In the genomic region with DNA sequence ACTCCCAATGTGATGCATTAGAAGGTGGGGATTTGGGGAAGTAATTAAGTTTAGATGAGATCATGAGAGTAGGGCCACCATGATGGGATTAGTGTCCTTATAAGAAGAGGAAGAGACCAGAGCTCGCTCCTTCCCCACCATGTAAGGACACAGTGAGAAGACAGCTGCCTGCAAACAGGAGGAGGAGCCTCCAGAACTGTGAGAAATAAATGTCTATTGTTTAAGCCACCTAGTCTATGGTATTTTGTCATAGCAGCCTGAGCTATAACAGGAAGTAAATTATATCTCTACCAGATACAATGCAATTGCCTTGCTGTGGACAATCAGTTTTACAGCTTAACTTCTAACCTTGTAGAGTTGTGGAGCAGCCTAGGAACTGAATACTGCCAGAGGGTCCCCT, we compare ENCODE assay signal across 15 cellular contexts. TPM values are rescaled to one million over a fixed set of nuclear protein-coding genes. Genes with fewer than 3 reads are reported as not detected.
DNase-seq lines count a peak whose midpoint lies in the region; ATAC-seq and TF ChIP-seq lines count a peak whose summit lies in the region.
"Had no signal": no experiment of that assay in that cellular context is flagged by ENCODE, and none has a peak within 500 bp of the region (broad histone marks: within the 10 kb centered on the region; RNA-seq: fewer than 3 reads in every experiment).

No MANE protein-coding gene starts in this region.

- ATAC-seq in GM18498 (IDR thresholded peaks at IDR 0.05; ENCODE audit: unreplicated experiment) = no peak
- ATAC-seq in sciatic nerve = no peak

- peak; percentile 45 for DNase-seq in GM13976 (ENCODE audit: low spot score)
- DNase-seq in SKM-1 (lab: John Stamatoyannopoulos, UW; ENCODE audit: unreplicated experiment) = peak; percentile 31
- DNase-seq in lung microvascular endothelial cell (ENCODE audit: low read depth in 2 of 2) = peak; percentile 54 to 58
- DNase-seq in sciatic nerve (ENCODE audit: low spot score) = no peak
- DNase-seq in activated naive CD4-positive, alpha-beta T cell treated with Interleukin-2 at 50 U/mL for 16 hours = no peak
- DNase-seq in left ventricle myocardium inferior = no peak
- DNase-seq: cortex of kidney; lower lobe of right lung; NCI-H187; NCI-H510A; Peyer's patch; stimulated activated CD4-positive, alpha-beta T cell treated with anti-CD3 and anti-CD28 coated beads, Interleukin-12 subunit alpha, Interleukin-12 subunit beta, amount 100 ng/mL, for 4 hours; stimulated activated naive CD4-positive, alpha-beta T cell treated with Interleukin-2 at 50 U/mL for 16 hours had no signal

- H3K9me2 ChIP-seq in Loucy (replicated peaks; ENCODE audit: low read depth, low read length) = no peaks in the 10 kb centered on the region

- H3K4me1 ChIP-seq in Loucy (ENCODE audit: insufficient read depth, low read length, poor library complexity, severe bottlenecking) (peaks cover 20% of the 10 kb centered on the region), left ventricle myocardium inferior (peaks cover 31% of the 10 kb centered on the region)

- in situ Hi-C loops in GM13976 (cut with MboI; ENCODE audit: low sequenced_read_pairs, unreplicated experiment) = loop anchor here (10.0 kb wide), 1 partner anchor 167 kb away; no protein-coding TSS in a partner anchor

- H3K9ac ChIP-seq in Loucy (ENCODE audit: low read depth, low read length, poor library complexity, severe bottlenecking) = no peak overlapping the region

- no peaks in the 10 kb centered on the region for H4K20me1 ChIP-seq in Loucy (ENCODE audit: insufficient read depth, low read length, poor library complexity, severe bottlenecking)

- H3K9me3 ChIP-seq in Loucy (ENCODE audit: insufficient read depth, low read depth, low read length) (no peaks in the 10 kb centered on the region), left ventricle myocardium inferior (replicated peaks) (peaks cover 10% of the 10 kb centered on the region)
- H3K9me3 ChIP-seq: lower lobe of right lung, Peyer's patch had no signal

- TF ChIP-seq CTCF in GM13976 (IDR thresholded peaks at IDR 0.05; ENCODE audit: borderline replicate concordance, control extremely low read depth, extremely low read depth, insufficient read depth, missing control alignments) (no peak), Loucy (conservative IDR thresholded peaks at IDR 0.05; ENCODE audit: low read length) (no peak), left ventricle myocardium inferior (IDR thresholded peaks at IDR 0.05; ENCODE audit: borderline replicate concordance) (no peak)

- no peaks in the 10 kb centered on the region for H3F3A ChIP-seq in Loucy (ENCODE audit: low read depth)

- H3K79me2 ChIP-seq in Loucy (ENCODE audit: insufficient read depth, low read length) = no peaks in the 10 kb centered on the region

- intact Hi-C loops in sciatic nerve (cut with DNase I) (no loop called here), left ventricle myocardium inferior (cut with micrococcal nuclease) (loop anchor here (10.0 kb wide), 1 partner anchor 67 kb away; no protein-coding TSS in a partner anchor)

- H3K36me3 ChIP-seq in Loucy (ENCODE audit: insufficient read depth, low read length) (no peaks in the 10 kb centered on the region; the same call in 1 of the 2 replicates), left ventricle myocardium inferior (no peaks in the 10 kb centered on the region)
- H3K36me3 ChIP-seq: lower lobe of right lung, Peyer's patch had no signal

- H2AFZ ChIP-seq in Loucy (ENCODE audit: low read length) = peak overlapping the region; percentile 42

- H3K27me3 ChIP-seq in Loucy (ENCODE audit: insufficient read depth, low read length, poor library complexity, severe bottlenecking) (no peaks in the 10 kb centered on the region), left ventricle myocardium inferior (ENCODE audit: low read depth) (no peaks in the 10 kb centered on the region)
- H3K27me3 ChIP-seq: Peyer's patch had no signal

- H3K4me3 ChIP-seq in Loucy (ENCODE audit: low read length, poor library complexity, severe bottlenecking) (no peak overlapping the region), left ventricle myocardium inferior (no peak overlapping the region)
- H3K4me3 ChIP-seq: lower lobe of right lung, Peyer's patch had no signal

- peak overlapping the region; percentile 20 for H3K4me2 ChIP-seq in Loucy (ENCODE audit: low read depth, low read length, poor library complexity, severe bottlenecking)

- no peak overlapping the region for H3K27ac ChIP-seq in left ventricle myocardium inferior (replicated peaks)
- H3K27ac ChIP-seq: lower lobe of right lung, Peyer's patch had no signal

RNA-seq across cellular contexts. Expression of a gene that starts 58.0 kb away (rescaled TPM):
- 1.4 and 2.6 TPM in 2 replicates for total RNA-seq in lung microvascular endothelial cell
- total RNA-seq in sciatic nerve = 22.6 TPM
- total RNA-seq in left ventricle myocardium inferior = 15.2 TPM

Comparison
In these comparisons a context has a peak if more than half of its experiments do, and no peak if none do; other contexts are left out.
1. DNase-seq: peak in GM13976 (single experiment), SKM-1 (single experiment) and lung microvascular endothelial cell (2 of 2); none in sciatic nerve (single experiment), activated naive CD4-positive, alpha-beta T cell treated with Interleukin-2 at 50 U/mL for 16 hours (single experiment) and left ventricle myocardium inferior (single experiment).